8 cellular contexts compared by ENCODE assay signal in the genomic region with DNA sequence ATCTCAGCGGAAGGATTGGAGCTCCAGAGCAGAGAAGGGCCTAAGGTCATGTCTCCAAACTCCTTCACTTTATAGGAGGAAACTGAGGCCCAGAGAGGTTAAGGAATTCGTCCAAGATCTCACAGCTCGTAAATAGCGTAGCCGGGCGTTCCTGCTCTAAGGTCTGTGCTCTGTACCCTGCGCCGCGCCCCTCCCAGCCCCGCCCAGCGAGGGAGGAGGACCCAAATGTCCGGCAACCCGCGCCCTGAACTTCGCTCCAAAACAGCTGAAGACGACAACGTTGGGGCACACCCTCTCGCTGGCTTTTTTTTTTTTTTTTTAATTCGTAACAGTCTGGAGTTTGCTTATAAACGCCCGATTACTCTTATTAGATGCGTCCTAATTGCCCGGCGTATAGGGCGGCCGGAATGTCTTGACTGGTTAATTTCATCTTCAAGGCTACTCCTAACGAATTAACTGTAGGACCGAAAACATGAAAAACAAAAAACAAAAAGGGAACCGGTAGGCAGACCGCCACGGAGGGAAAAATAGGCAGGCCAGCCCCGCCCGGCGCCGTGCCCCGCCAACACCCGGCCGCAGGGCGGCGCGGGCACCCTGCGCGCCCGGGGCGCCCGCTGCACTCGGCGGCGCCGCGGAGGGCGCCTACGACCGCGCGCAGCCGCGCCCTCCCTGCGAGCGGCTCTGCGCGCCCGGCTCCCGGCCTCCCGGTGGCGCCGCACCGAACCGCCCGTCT. TPM values are rescaled to one million over a fixed set of nuclear protein-coding genes. Genes with fewer than 3 reads are reported as not detected.
DNase-seq lines count a peak whose midpoint lies in the region; ATAC-seq and TF ChIP-seq lines count a peak whose summit lies in the region.

No MANE protein-coding gene starts in this region.

- no peaks in the 10 kb centered on the region for H3K27me3 ChIP-seq in CD4-positive, CD25-positive, alpha-beta regulatory T cell (ENCODE audit: control insufficient read depth, insufficient read depth, low read length)
- no peaks in the 10 kb centered on the region for H3K27me3 ChIP-seq in mucosa of stomach (ENCODE audit: control insufficient read depth, insufficient read depth, low read length)

- peak overlapping the region; percentile 98 for H3K9ac ChIP-seq in mucosa of stomach (ENCODE audit: low read length)

- peak; percentile 38 for TF ChIP-seq POLR2A in erythroblast (IDR thresholded peaks at IDR 0.05; ENCODE audit: low read length)

- peak; percentile 39 to 40 for ATAC-seq in CD4-positive, CD25-positive, alpha-beta regulatory T cell (ENCODE audit: low read depth in 2 of 2)
- ATAC-seq in GM19395 (IDR thresholded peaks at IDR 0.05; ENCODE audit: unreplicated experiment) (peak; percentile 43), HG03457 (IDR thresholded peaks at IDR 0.05; ENCODE audit: unreplicated experiment) (peak; percentile 26)

- H3K4me1 ChIP-seq in CD4-positive, CD25-positive, alpha-beta regulatory T cell (ENCODE audit: control insufficient read depth, insufficient read depth, low read length, poor library complexity, severe bottlenecking), result peaks cover 44% of the 10 kb centered on the region
- H3K4me1 ChIP-seq in mucosa of stomach (ENCODE audit: control insufficient read depth, insufficient read depth, low read length), result peaks cover 26% of the 10 kb centered on the region

- H3K4me3 Mint-ChIP-seq in CD4-positive, CD25-positive, alpha-beta regulatory T cell, result peak overlapping the region; percentile 91 to 98 (median 94)

- peaks cover 13% of the 10 kb centered on the region for H3K27me3 Mint-ChIP-seq in CD4-positive, CD25-positive, alpha-beta regulatory T cell

- H3K4me3 ChIP-seq in CD4-positive, CD25-positive, alpha-beta regulatory T cell (ENCODE audit: low read depth, low read length), result peak overlapping the region; percentile 92
- peak overlapping the region; percentile 84 for H3K4me3 ChIP-seq in mucosa of stomach (ENCODE audit: low read length)

- H3K27ac ChIP-seq in CD4-positive, CD25-positive, alpha-beta regulatory T cell (ENCODE audit: insufficient read depth, low read length, poor library complexity, severe bottlenecking), result peak overlapping the region; percentile 95

- H3K4me1 Mint-ChIP-seq in CD4-positive, CD25-positive, alpha-beta regulatory T cell, result peaks cover 0 to 22% (median 10%) of the 10 kb centered on the region in 4 donors

- no peaks in the 10 kb centered on the region for H3K36me3 ChIP-seq in CD4-positive, CD25-positive, alpha-beta regulatory T cell (ENCODE audit: control insufficient read depth, insufficient read depth, low read length)
- H3K36me3 ChIP-seq in mucosa of stomach (ENCODE audit: control insufficient read depth, insufficient read depth, low read length), result peaks cover 10% of the 10 kb centered on the region

- H3K36me3 Mint-ChIP-seq in CD4-positive, CD25-positive, alpha-beta regulatory T cell, result peaks cover 4% of the 10 kb centered on the region

- peak overlapping the region; percentile 77 to 94 (median 94) for H3K27ac Mint-ChIP-seq in CD4-positive, CD25-positive, alpha-beta regulatory T cell

- peak; percentile 48 to 91 (median 53) for DNase-seq in CD4-positive, CD25-positive, alpha-beta regulatory T cell
- peak; percentile 91 for DNase-seq in NOMO-1 treated with dmso at 0.1 percent for 144 hours (lab: John Stamatoyannopoulos, UW; ENCODE audit: unreplicated experiment)
- peak; percentile 51 for DNase-seq in activated T-cell treated with anti-CD3 and anti-CD28 coated beads for 24 hours (ENCODE audit: low read depth)
- DNase-seq in erythroblast (lab: John Stamatoyannopoulos, UW), result peak; percentile 81 to 84
- DNase-seq in stromal cell of bone marrow (ENCODE audit: low read depth), result peak; percentile 85

- H3K9me3 Mint-ChIP-seq in CD4-positive, CD25-positive, alpha-beta regulatory T cell, result peaks cover 0 to 1% (median 0%) of the 10 kb centered on the region in 7 donors

- H3K9me3 ChIP-seq in CD4-positive, CD25-positive, alpha-beta regulatory T cell (ENCODE audit: control insufficient read depth in 2 of 2, low read length in 2 of 2), result no peaks in the 10 kb centered on the region
- H3K9me3 ChIP-seq in mucosa of stomach (ENCODE audit: control insufficient read depth, low read length), result no peaks in the 10 kb centered on the region

RNA-seq across cellular contexts. Expression of gene FOSL2, which starts 0.9 kb away (rescaled TPM):
- 195 TPM for total RNA-seq in CD4-positive, CD25-positive, alpha-beta regulatory T cell
- 1 to 10 TPM; 1.9 to 3.9 (median 2.5) TPM for polyA plus RNA-seq in CD4-positive, CD25-positive, alpha-beta regulatory T cell

Comparison
In these comparisons a context has a peak if more than half of its experiments do, and no peak if none do; other contexts are left out.
1. Peak in every context shown above with its lines: DNase-seq, ATAC-seq, H3K4me3 ChIP-seq and H3K27ac ChIP-seq.